1 cellular context compared by ENCODE assay signal in genomic region chr2:215413484-215413777, GRCh38.
TF ChIP-seq lines count a peak whose summit lies in the region.

No MANE protein-coding gene starts in this region.

TF ChIP-seq in A549, 52 proteins besides CTCF, POLR2A, EP300 and RAD21 (continued from another document):
- no peak for TF ChIP-seq REST (IDR thresholded peaks at IDR 0.05)
- TF ChIP-seq BHLHE40 (IDR thresholded peaks at IDR 0.05; ENCODE audit: low read depth, low read length) = no peak
